Comparison of ENCODE assay signal across 16 cellular contexts in the genomic region with DNA sequence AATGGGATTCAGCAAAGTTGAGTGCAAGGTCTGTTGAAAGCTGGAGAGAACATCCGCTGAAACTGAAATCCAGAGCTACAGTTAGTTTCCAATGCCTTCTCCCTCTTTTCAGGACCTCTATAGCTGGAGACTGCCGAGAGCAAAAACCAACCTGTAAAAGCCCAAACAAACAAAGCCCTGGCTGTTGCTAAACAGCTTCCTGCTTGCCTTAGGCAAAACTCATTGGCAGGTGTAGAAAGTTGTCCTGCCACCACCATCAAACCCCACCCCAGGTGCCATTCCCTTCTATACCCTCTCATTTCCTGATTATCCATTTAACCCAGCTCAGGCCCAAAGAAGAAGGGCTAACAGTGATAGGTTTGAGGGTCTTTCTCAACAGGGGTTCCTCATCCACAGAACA.
"Had no signal": no experiment of that assay in that cellular context is flagged by ENCODE, and none has a peak within 500 bp of the region (broad histone marks: within the 10 kb centered on the region; RNA-seq: fewer than 3 reads in every experiment).

No MANE protein-coding gene starts in this region.

- DNase-seq: activated CD4-positive, alpha-beta T cell treated with anti-CD3 and anti-CD28 coated beads for 1 hour; activated CD4-positive, alpha-beta T cell treated with anti-CD3 and anti-CD28 coated beads, Interleukin-2, amount 50 U/mL, for 1 hour; activated CD8-positive, alpha-beta T cell treated with anti-CD3 and anti-CD28 coated beads, Interleukin-2, amount 10 ng/mL, durations not matched to agents 7 days and 5 days; cerebellar nuclear complex; heart right ventricle; islet precursor cell; natural killer cell; retina; stimulated activated CD4-positive, alpha-beta T cell treated with anti-CD3 and anti-CD28 coated beads, Interleukin-4, amount 100 ng/mL, for 1 hour; stimulated activated naive CD8-positive, alpha-beta T cell treated with anti-CD3 and anti-CD28 coated beads, Interleukin-15, Interleukin-2, amounts not matched to agents 100 U/mL and 50 U/mL, for 24 hours; T-helper 1 cell; upper lobe of right lung had no signal

- H3K9me3 ChIP-seq: ascending aorta, heart right ventricle, upper lobe of right lung had no signal

- H3K27ac ChIP-seq: ascending aorta, coronary artery, heart right ventricle, upper lobe of right lung had no signal

- H3K4me3 ChIP-seq: ascending aorta, coronary artery, heart right ventricle, lung, upper lobe of right lung had no signal

- H3K27me3 ChIP-seq: ascending aorta, heart right ventricle, upper lobe of right lung had no signal

- FAIRE-seq: TTC549 had no signal

- H3K4me1 ChIP-seq: ascending aorta, heart right ventricle, upper lobe of right lung had no signal
